20 cellular contexts compared by ENCODE assay signal in the genomic region with DNA sequence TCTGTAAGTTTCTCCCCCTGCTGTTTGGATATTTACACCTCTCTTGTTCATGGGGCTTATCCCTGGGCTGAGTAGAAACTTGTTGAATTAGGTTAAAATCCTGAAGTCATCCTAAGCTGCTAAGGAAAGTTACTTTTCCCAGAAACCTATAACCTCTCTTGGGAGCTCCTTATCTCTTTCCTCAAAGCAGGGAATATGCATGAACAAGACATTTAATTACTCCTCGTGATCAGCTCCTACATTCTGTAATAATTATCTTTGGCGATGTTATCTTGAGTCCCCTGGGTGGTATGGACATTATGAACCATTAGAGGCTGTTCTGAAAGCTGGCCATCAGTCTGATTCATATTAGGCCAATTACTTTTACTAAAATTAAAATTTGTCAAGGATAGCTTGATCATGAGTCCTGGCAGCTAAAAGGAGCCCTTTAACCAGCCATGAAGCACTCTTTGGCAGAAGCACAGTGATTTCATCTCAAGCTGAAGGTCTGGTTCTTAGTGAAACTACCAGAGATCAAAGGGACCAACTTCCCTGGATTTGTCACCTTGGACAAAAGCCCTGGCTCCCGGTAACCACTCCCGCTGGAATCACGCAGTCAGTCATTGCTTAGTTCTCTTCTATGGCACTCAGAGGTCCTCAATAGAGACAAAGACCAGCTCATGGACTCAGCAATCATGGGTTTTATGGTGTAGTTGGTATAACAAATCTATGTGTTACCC.
"Had no signal": no experiment of that assay in that cellular context is flagged by ENCODE, and none has a peak within 500 bp of the region (broad histone marks: within the 10 kb centered on the region; RNA-seq: fewer than 3 reads in every experiment).

No MANE protein-coding gene starts in this region.

- H3K27ac ChIP-seq: adrenal gland, PC-9, WERI-Rb-1 had no signal

- H3K4me3 Mint-ChIP-seq: activated CD4-positive, alpha-beta T cell treated with anti-CD3 and anti-CD28 coated beads for 36 hours; activated CD8-positive, alpha-beta T cell treated with anti-CD3 and anti-CD28 coated beads for 36 hours; activated naive CD8-positive, alpha-beta T cell treated with anti-CD3 and anti-CD28 coated beads, Interleukin-2, amount 10 ng/mL, durations not matched to agents 7 days and 5 days had no signal

- H3K4me1 Mint-ChIP-seq: activated CD4-positive, alpha-beta T cell treated with anti-CD3 and anti-CD28 coated beads for 36 hours; activated naive CD8-positive, alpha-beta T cell treated with anti-CD3 and anti-CD28 coated beads, Interleukin-2, amount 10 ng/mL, durations not matched to agents 7 days and 5 days had no signal

- H3K4me1 ChIP-seq: adrenal gland had no signal

- H3K36me3 ChIP-seq: adrenal gland, WERI-Rb-1 had no signal

- H3K4me2 ChIP-seq: PC-9 had no signal

- DNase-seq: activated CD4-positive, alpha-beta T cell treated with anti-CD3 and anti-CD28 coated beads for 36 hours; activated CD4-positive, alpha-beta T cell treated with anti-CD3 and anti-CD28 coated beads, Interleukin-2, amount 50 U/mL, for 1 hour; activated CD8-positive, alpha-beta memory T cell treated with anti-CD3 and anti-CD28 coated beads, Interleukin-2, amount 50 U/mL, for 4 hours; activated CD8-positive, alpha-beta T cell treated with anti-CD3 and anti-CD28 coated beads for 36 hours; activated naive CD4-positive, alpha-beta T cell treated with anti-CD3 and anti-CD28 coated beads, Interleukin-2, amount 50 U/mL, for 16 hours; activated naive CD8-positive, alpha-beta T cell treated with anti-CD3 and anti-CD28 coated beads, Interleukin-2, amount 10 ng/mL, durations not matched to agents 7 days and 5 days; activated T-cell treated with anti-CD3 and anti-CD28 coated beads, Interleukin-2, amount 50 U/mL, for 1 hour; adrenal gland; anterior cingulate cortex; Kasumi-1; KBM-7; NCI-H1048; NCI-H146; NCI-H187 treated with DMSO at 0.1 percent for 48 hours; NCI-H2081 treated with DMSO at 0.1 percent for 48 hours; NCI-H526; NCI-H774; PC-9; SHP77 treated with DMSO at 0.1 percent for 48 hours; WERI-Rb-1 had no signal

- H3K27ac Mint-ChIP-seq: activated CD4-positive, alpha-beta T cell treated with anti-CD3 and anti-CD28 coated beads for 36 hours; activated CD8-positive, alpha-beta T cell treated with anti-CD3 and anti-CD28 coated beads for 36 hours; activated naive CD8-positive, alpha-beta T cell treated with anti-CD3 and anti-CD28 coated beads, Interleukin-2, amount 10 ng/mL, durations not matched to agents 7 days and 5 days had no signal

- H3K9me3 ChIP-seq: adrenal gland had no signal

- H2AFZ ChIP-seq: PC-9 had no signal

- H3K4me3 ChIP-seq: adrenal gland, PC-9 had no signal

- H3K36me3 Mint-ChIP-seq: activated naive CD8-positive, alpha-beta T cell treated with anti-CD3 and anti-CD28 coated beads, Interleukin-2, amount 10 ng/mL, durations not matched to agents 7 days and 5 days had no signal
